ENCODE assay signal across 9 cellular contexts in the genomic region with DNA sequence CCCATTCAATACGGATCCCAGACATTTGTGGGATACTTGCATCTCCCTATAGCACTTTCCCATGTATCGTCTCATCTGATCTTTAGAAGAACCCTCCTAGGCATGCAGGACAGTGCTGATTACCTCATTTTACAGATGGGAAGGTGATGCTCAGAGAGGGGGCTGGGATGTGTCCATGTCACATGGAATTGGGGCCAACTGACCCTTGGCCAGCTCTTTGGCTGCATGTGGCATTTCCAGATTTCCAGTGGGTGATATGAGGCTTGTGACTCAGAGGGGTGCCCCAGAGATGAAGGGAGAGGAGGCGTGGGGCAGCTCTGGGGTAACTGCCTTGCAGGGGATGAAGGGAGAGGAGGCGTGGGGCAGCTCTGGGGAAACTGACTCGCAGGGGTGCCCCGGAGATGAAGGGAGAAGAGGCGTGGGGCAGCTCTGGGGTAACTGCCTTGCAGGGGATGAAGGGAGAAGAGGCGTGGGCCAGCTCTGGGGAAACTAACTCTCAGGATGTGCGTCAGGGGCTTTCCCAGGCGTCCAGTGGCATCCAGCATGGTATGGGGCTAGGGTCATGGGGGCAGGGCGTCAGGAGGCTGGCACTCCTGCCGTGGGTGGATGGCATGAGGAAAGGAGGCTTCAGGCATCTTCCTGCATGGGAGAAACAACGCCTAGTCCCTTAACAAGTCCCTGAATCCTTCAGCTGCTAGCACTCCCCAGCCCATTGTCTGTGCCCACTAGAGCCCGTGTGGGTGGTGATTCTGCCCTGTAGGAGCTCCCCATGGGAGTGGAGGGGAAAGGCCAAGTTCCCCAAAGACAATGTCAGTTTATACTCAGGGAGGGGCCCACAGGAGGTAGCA. TPM values are rescaled to one million over a fixed set of nuclear protein-coding genes. Genes with fewer than 3 reads are reported as not detected.
DNase-seq lines count a peak whose midpoint lies in the region; ATAC-seq, FAIRE-seq and TF ChIP-seq lines count a peak whose summit lies in the region.
"Had no signal": no experiment of that assay in that cellular context is flagged by ENCODE, and none has a peak within 500 bp of the region (broad histone marks: within the 10 kb centered on the region; RNA-seq: fewer than 3 reads in every experiment).

No MANE protein-coding gene starts in this region.

- intact Hi-C loops in PC-3 (cut with micrococcal nuclease) (no loop called here), endothelial cell of umbilical vein (cut with micrococcal nuclease) (loop anchor here (1.0 kb wide), 1 partner anchor 12 kb away; a partner anchor contains a TSS)

- CTCF ChIA-PET in PC-3 (lab: Charles Lee) (no interaction called here), endothelial cell of umbilical vein (lab: Charles Lee) (interaction anchor here (1.1 to 1.5 kb wide), 4 partner anchors 9 to 29 kb away, joined by 3 to 9 read pairs (median 6); no protein-coding TSS in a partner anchor)

- no peaks in the 10 kb centered on the region for H3F3A ChIP-seq in PC-3 (ENCODE audit: low read length, unreplicated experiment)

- dilution Hi-C loops in endothelial cell of umbilical vein (cut with MboI; ENCODE audit: extremely low pct_ligation_motif_present, low sequenced_read_pairs), result no loop called here

- H2AFZ ChIP-seq in DND-41 (ENCODE audit: low read depth, low read length) (peak overlapping the region; percentile 59), PC-3 (ENCODE audit: low read length) (0 out of 2 replicates have a peak overlapping the region, but pooled peaks have one; percentile 11), endothelial cell of umbilical vein (ENCODE audit: low read depth, low read length) (peak overlapping the region; percentile 55)

- H3K9me3 ChIP-seq in DND-41 (ENCODE audit: insufficient read depth, low read length, severe bottlenecking) (peaks cover 1% of the 10 kb centered on the region), PC-3 (ENCODE audit: low read length) (no peaks in the 10 kb centered on the region), endothelial cell of umbilical vein (replicated peaks; ENCODE audit: control insufficient read depth, insufficient read depth, low read length) (no peaks in the 10 kb centered on the region)

- BruUV-seq in PC-3 (replicated peaks; lab: Mats Ljungman, UMichigan) (no TSS peak), endothelial cell of umbilical vein (replicated peaks; lab: Mats Ljungman, UMichigan) (no TSS peak)

- TF ChIP-seq POLR2A in endothelial cell of umbilical vein (IDR thresholded peaks at IDR 0.05; ENCODE audit: low read depth, low read length), result no peak

- H3K4me1 ChIP-seq in DND-41 (ENCODE audit: insufficient read depth, low read length) (peaks cover 16% of the 10 kb centered on the region), PC-3 (ENCODE audit: insufficient read depth, low read length) (peaks cover 24% of the 10 kb centered on the region), endothelial cell of umbilical vein (ENCODE audit: control insufficient read depth, extremely low read depth, insufficient read depth, low read length) (peaks cover 49% of the 10 kb centered on the region), rectal smooth muscle tissue (ENCODE audit: control insufficient read depth, insufficient read depth, low read length) (peaks cover 12% of the 10 kb centered on the region)

- H3K79me2 ChIP-seq in DND-41 (ENCODE audit: insufficient read depth, low read length) (no peaks in the 10 kb centered on the region), PC-3 (ENCODE audit: low read length) (no peaks in the 10 kb centered on the region), endothelial cell of umbilical vein (ENCODE audit: control insufficient read depth, insufficient read depth, low read length) (no peaks in the 10 kb centered on the region)

- H3K9me2 ChIP-seq in PC-3 (replicated peaks; ENCODE audit: low read length), result no peaks in the 10 kb centered on the region

- H3K9me1 ChIP-seq in endothelial cell of umbilical vein (replicated peaks; ENCODE audit: control insufficient read depth, extremely low read depth, insufficient read depth, low read length), result no peaks in the 10 kb centered on the region

- POLR2A ChIA-PET in PC-3 (lab: Charles Lee; ENCODE audit: unreplicated experiment), result no interaction called here
- POLR2A ChIA-PET in endothelial cell of umbilical vein (lab: Charles Lee), result interaction anchor here (1.8 kb wide), 1 partner anchor 13 kb away, joined by 5 read pairs; a partner anchor contains a TSS

- H3K4me2 ChIP-seq in DND-41 (ENCODE audit: insufficient read depth, low read length) (peak overlapping the region; percentile 38), PC-3 (ENCODE audit: low read length) (peak overlapping the region; percentile 9; the same call in 1 of the 2 replicates), endothelial cell of umbilical vein (ENCODE audit: insufficient read depth, low read length) (peak overlapping the region; percentile 61)

- no peak for DNase-seq in DND-41
- DNase-seq in PC-3, result no peak
- DNase-seq in endothelial cell of umbilical vein (ENCODE audit: low read depth, low spot score), result peak; percentile 45
- no peak for DNase-seq in DMS153 treated with DMSO at 0.1 percent for 48 hours (lab: John Stamatoyannopoulos, UW; ENCODE audit: unreplicated experiment)
- DNase-seq: SIG-M5 had no signal

- no peaks in the 10 kb centered on the region for H4K20me1 ChIP-seq in DND-41 (ENCODE audit: insufficient read depth, low read length)
- H4K20me1 ChIP-seq in PC-3 (ENCODE audit: low read length), result no peaks in the 10 kb centered on the region
- no peaks in the 10 kb centered on the region for H4K20me1 ChIP-seq in endothelial cell of umbilical vein (replicated peaks; ENCODE audit: control insufficient read depth, extremely low read depth, insufficient read depth, low read length)

- no peak for ATAC-seq in DND-41 (ENCODE audit: insufficient read depth, low read depth)
- ATAC-seq in PC-3, result no peak
- ATAC-seq in HG03108 (IDR thresholded peaks at IDR 0.05; ENCODE audit: unreplicated experiment), result no peak
- ATAC-seq in HG02610 (IDR thresholded peaks at IDR 0.05; ENCODE audit: unreplicated experiment), result no peak

- TF ChIP-seq CTCF in DND-41 (IDR thresholded peaks at IDR 0.05; ENCODE audit: borderline replicate concordance, extremely low read depth, low read length, poor library complexity, severe bottlenecking) (no peak), PC-3 (conservative IDR thresholded peaks at IDR 0.05; ENCODE audit: low read depth, low read length) (no peak), endothelial cell of umbilical vein (IDR thresholded peaks at IDR 0.05; ENCODE audit: extremely low read depth in 1 of 2, insufficient read depth in 1 of 2, low read depth in 1 of 2, low read length in 2 of 2) (no peak)

- H3K4me3 ChIP-seq in DND-41 (ENCODE audit: low read depth in 1 of 2, low read length in 2 of 2) (peak overlapping the region in 1 of 2 experiments; percentile 8; a peak in 1 of 4 replicates), PC-3 (ENCODE audit: low read length) (no peak overlapping the region), endothelial cell of umbilical vein (replicated peaks in 1 of 3; ENCODE audit: insufficient read depth in 1 of 3, low read depth in 1 of 3, low read length in 3 of 3) (no peak overlapping the region), rectal smooth muscle tissue (ENCODE audit: low read length) (peak overlapping the region; percentile 16)

- H3K27ac ChIP-seq in DND-41 (ENCODE audit: low read length) (peak overlapping the region; percentile 70), PC-3 (ENCODE audit: low read length) (0 out of 2 replicates have a peak overlapping the region, but pooled peaks have one; percentile 16), endothelial cell of umbilical vein (ENCODE audit: insufficient read depth, low read depth, low read length) (peak overlapping the region; percentile 90), rectal smooth muscle tissue (ENCODE audit: low read depth, low read length) (no peak overlapping the region)

- H3K27me3 ChIP-seq in DND-41 (ENCODE audit: insufficient read depth, low read length, poor library complexity) (no peaks in the 10 kb centered on the region), PC-3 (ENCODE audit: low read length) (no peaks in the 10 kb centered on the region), endothelial cell of umbilical vein (ENCODE audit: control insufficient read depth in 2 of 2, insufficient read depth in 2 of 2, low read length in 2 of 2) (no peaks in the 10 kb centered on the region), rectal smooth muscle tissue (ENCODE audit: control insufficient read depth, insufficient read depth, low read length) (peaks cover 5% of the 10 kb centered on the region)

- H3K36me3 ChIP-seq in DND-41 (ENCODE audit: insufficient read depth, low read length) (no peaks in the 10 kb centered on the region), PC-3 (ENCODE audit: low read depth, low read length) (no peaks in the 10 kb centered on the region), endothelial cell of umbilical vein (ENCODE audit: control insufficient read depth in 2 of 2, extremely low read depth in 1 of 2, insufficient read depth in 2 of 2, low read length in 2 of 2) (no peaks in the 10 kb centered on the region), rectal smooth muscle tissue (ENCODE audit: control insufficient read depth, insufficient read depth, low read length) (no peaks in the 10 kb centered on the region)

- peak; percentile 8 for FAIRE-seq in endothelial cell of umbilical vein (lab: Jason Lieb, UNC)
- FAIRE-seq: HTR-8/SVneo had no signal

- peak overlapping the region; percentile 23 for H3K9ac ChIP-seq in DND-41 (ENCODE audit: low read depth, low read length)
- no peak overlapping the region for H3K9ac ChIP-seq in PC-3 (ENCODE audit: low read length)
- peak overlapping the region; percentile 53 for H3K9ac ChIP-seq in endothelial cell of umbilical vein (replicated peaks; ENCODE audit: extremely low read depth, insufficient read depth, low read length)
- H3K9ac ChIP-seq in rectal smooth muscle tissue (ENCODE audit: low read length), result no peak overlapping the region

RNA-seq across cellular contexts. Expression of a gene that starts 11.9 kb away (rescaled TPM):
- total RNA-seq in PC-3 (2014; rRNA removed), result 21.6 and 24.1 TPM in 2 replicates
- total RNA-seq in endothelial cell of umbilical vein, result 88.0 and 104 TPM in 2 replicates
- polyA plus RNA-seq in endothelial cell of umbilical vein, result 44.1 and 61.1 TPM in 2 replicates
- polyA plus RNA-seq in endothelial cell of umbilical vein (2011; cell fraction: cytosol; rRNA removed), result 50.7 and 54.4 TPM in 2 replicates
- polyA plus RNA-seq in endothelial cell of umbilical vein (2011; cell fraction: nucleus; rRNA removed), result 68.9 and 69.2 TPM in 2 replicates
- polyA plus RNA-seq in endothelial cell of umbilical vein (2012), result 59.7 and 68.3 TPM in 2 replicates
- 115 and 119 TPM in 2 replicates for polyA minus RNA-seq in endothelial cell of umbilical vein
- polyA minus RNA-seq in endothelial cell of umbilical vein (2011; cell fraction: cytosol; rRNA and poly(A)+ RNA removed), result 11.3 TPM
- polyA minus RNA-seq in endothelial cell of umbilical vein (2011; cell fraction: nucleus; rRNA and poly(A)+ RNA removed), result 51.1 and 53.1 TPM in 2 replicates

RNA-seq across cellular contexts. Expression of a gene that starts 12.5 kb away (rescaled TPM):
- 12.2 and 14.3 TPM in 2 replicates for total RNA-seq in PC-3 (2014; rRNA removed)
- 32.4 and 32.9 TPM in 2 replicates for total RNA-seq in endothelial cell of umbilical vein
- polyA plus RNA-seq in endothelial cell of umbilical vein, result 23.2 and 26.1 TPM in 2 replicates
- polyA plus RNA-seq in endothelial cell of umbilical vein (2011; cell fraction: cytosol; rRNA removed), result 21.4 and 21.7 TPM in 2 replicates
- 18.9 and 19.7 TPM in 2 replicates for polyA plus RNA-seq in endothelial cell of umbilical vein (2011; cell fraction: nucleus; rRNA removed)
- 19.8 and 23.4 TPM in 2 replicates for polyA plus RNA-seq in endothelial cell of umbilical vein (2012)
- polyA minus RNA-seq in endothelial cell of umbilical vein, result 25.6 and 29.5 TPM in 2 replicates
- 7.7 TPM for polyA minus RNA-seq in endothelial cell of umbilical vein (2011; cell fraction: cytosol; rRNA and poly(A)+ RNA removed)
- 24.2 and 29.1 TPM in 2 replicates for polyA minus RNA-seq in endothelial cell of umbilical vein (2011; cell fraction: nucleus; rRNA and poly(A)+ RNA removed)

Comparison
In these comparisons a context has a peak if more than half of its experiments do, and no peak if none do; other contexts are left out.
1. H3K4me2 ChIP-seq: peak in every context shown above with its lines; median percentile 61 in endothelial cell of umbilical vein; 38 in DND-41; 9 in PC-3.
2. H3K9ac ChIP-seq: peak in DND-41 (single experiment) and endothelial cell of umbilical vein (single experiment); none in PC-3 (single experiment) and rectal smooth muscle tissue (single experiment).
3. Peak in every context shown above with its lines, with median percentiles within 50 percentile points of each other: H2AFZ ChIP-seq.